ENCODE assay signal across 12 cellular contexts in the genomic region with DNA sequence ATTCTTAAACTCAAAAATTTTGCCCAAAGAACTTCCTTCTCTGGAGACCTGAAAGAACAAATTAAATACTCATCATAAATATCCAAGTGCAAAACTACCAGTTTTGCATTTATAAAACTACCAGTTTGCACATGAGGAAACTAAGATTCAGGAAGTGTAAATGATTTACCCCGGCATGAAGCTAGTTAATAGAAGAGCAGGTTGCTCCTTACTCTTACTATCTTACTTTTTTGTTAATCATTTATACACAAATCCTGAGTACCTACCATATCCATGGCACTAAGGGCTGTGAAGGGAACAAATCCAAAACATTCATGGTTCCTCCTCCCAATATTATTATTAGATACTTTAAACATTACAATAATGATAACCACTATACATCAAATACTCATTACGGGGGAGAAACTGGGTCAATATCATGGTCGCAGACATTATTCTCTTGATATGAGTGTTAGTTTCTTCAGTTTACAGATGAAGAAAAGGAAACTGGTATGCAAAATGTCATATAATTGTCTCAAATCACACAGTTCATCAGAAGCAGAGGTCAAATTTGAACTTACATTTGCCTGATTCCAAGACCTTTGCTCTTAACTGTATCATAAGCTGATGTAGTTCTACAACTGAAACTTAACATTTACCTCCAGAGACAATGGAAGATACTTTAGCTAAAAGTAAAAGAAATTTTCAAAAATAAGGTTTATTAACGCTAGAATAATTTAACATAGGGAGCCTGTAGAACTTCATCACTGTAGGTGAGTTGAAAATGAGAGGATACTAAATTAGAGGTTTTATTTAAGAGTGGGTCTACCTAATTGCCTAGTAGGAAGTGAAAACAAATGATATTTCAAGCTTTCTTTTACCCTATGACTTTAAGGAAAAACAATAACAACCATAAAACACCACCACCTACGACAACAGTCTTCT.
A peak's percentile ranks its signal among the peaks of the same experiment; 100 is the strongest.
DNase-seq lines count a peak whose midpoint lies in the region; ATAC-seq and TF ChIP-seq lines count a peak whose summit lies in the region.
"Had no signal": no experiment of that assay in that cellular context is flagged by ENCODE, and none has a peak within 500 bp of the region (broad histone marks: within the 10 kb centered on the region; RNA-seq: fewer than 3 reads in every experiment).

No MANE protein-coding gene starts in this region.

- TF ChIP-seq CTCF in chondrocyte (IDR thresholded peaks at IDR 0.05), result no peak

- no peak for ATAC-seq in activated T-cell treated with anti-CD3 and anti-CD28 coated beads, Interleukin-2, amount 50 U/mL, for 72 hours (replicated peaks in 1 of 2)
- no peak for ATAC-seq in activated T-cell treated with anti-CD3 and anti-CD28 coated beads, Interleukin-2, amount 50 U/mL, for 4 hours
- ATAC-seq in HG03342 (IDR thresholded peaks at IDR 0.05; ENCODE audit: unreplicated experiment) (peak; percentile 23), GM18858 (IDR thresholded peaks at IDR 0.05; ENCODE audit: unreplicated experiment) (no peak), GM21381 (IDR thresholded peaks at IDR 0.05; ENCODE audit: unreplicated experiment) (no peak)
- peak; percentile 37 to 55 for ATAC-seq in stimulated activated naive B cell treated with anti-CD40 and anti-IgM and Interleukin-4, amounts not matched to agents 10 μg/mL and 1 μg/mL and 100 μg/mL, for 72 hours (replicated peaks)

- H3K27me3 Mint-ChIP-seq in activated T-cell treated with anti-CD3 and anti-CD28 coated beads, Interleukin-2, amount 50 U/mL, for 72 hours (ENCODE audit: low read depth), result peaks cover 11% of the 10 kb centered on the region
- peaks cover 1% of the 10 kb centered on the region for H3K27me3 Mint-ChIP-seq in activated T-cell treated with anti-CD3 and anti-CD28 coated beads, Interleukin-2, amount 50 U/mL, for 4 hours (ENCODE audit: low read depth)
- H3K27me3 Mint-ChIP-seq in chondrocyte (ENCODE audit: low read depth), result no peaks in the 10 kb centered on the region
- H3K27me3 Mint-ChIP-seq in stimulated activated naive B cell treated with anti-CD40 and anti-IgM and Interleukin-4, amounts not matched to agents 10 μg/mL and 1 μg/mL and 100 μg/mL, for 72 hours, result no peaks in the 10 kb centered on the region

- H3K36me3 Mint-ChIP-seq in activated T-cell treated with anti-CD3 and anti-CD28 coated beads, Interleukin-2, amount 50 U/mL, for 72 hours (ENCODE audit: insufficient read depth in 2 of 2), result no peaks in the 10 kb centered on the region
- H3K36me3 Mint-ChIP-seq in activated T-cell treated with anti-CD3 and anti-CD28 coated beads, Interleukin-2, amount 50 U/mL, for 4 hours (ENCODE audit: insufficient read depth), result no peaks in the 10 kb centered on the region
- H3K36me3 Mint-ChIP-seq in chondrocyte (ENCODE audit: low read depth), result no peaks in the 10 kb centered on the region
- H3K36me3 Mint-ChIP-seq in stimulated activated naive B cell treated with anti-CD40 and anti-IgM and Interleukin-4, amounts not matched to agents 10 μg/mL and 1 μg/mL and 100 μg/mL, for 72 hours, result peaks cover 5 to 19% of the 10 kb centered on the region in 2 donors

- H3K9me3 Mint-ChIP-seq in activated T-cell treated with anti-CD3 and anti-CD28 coated beads, Interleukin-2, amount 50 U/mL, for 72 hours, result no peaks in the 10 kb centered on the region
- no peaks in the 10 kb centered on the region for H3K9me3 Mint-ChIP-seq in activated T-cell treated with anti-CD3 and anti-CD28 coated beads, Interleukin-2, amount 50 U/mL, for 4 hours
- no peaks in the 10 kb centered on the region for H3K9me3 Mint-ChIP-seq in chondrocyte (ENCODE audit: low read depth)
- H3K9me3 Mint-ChIP-seq in stimulated activated naive B cell treated with anti-CD40 and anti-IgM and Interleukin-4, amounts not matched to agents 10 μg/mL and 1 μg/mL and 100 μg/mL, for 72 hours, result peaks cover 6 to 17% of the 10 kb centered on the region in 2 donors

- H3K4me3 Mint-ChIP-seq in activated T-cell treated with anti-CD3 and anti-CD28 coated beads, Interleukin-2, amount 50 U/mL, for 72 hours, result peak overlapping the region; percentile 21 to 60
- H3K4me3 Mint-ChIP-seq in activated T-cell treated with anti-CD3 and anti-CD28 coated beads, Interleukin-2, amount 50 U/mL, for 4 hours, result no peak overlapping the region
- no peak overlapping the region for H3K4me3 Mint-ChIP-seq in chondrocyte (ENCODE audit: unreplicated experiment)
- peak overlapping the region; percentile 63 to 74 for H3K4me3 Mint-ChIP-seq in stimulated activated naive B cell treated with anti-CD40 and anti-IgM and Interleukin-4, amounts not matched to agents 10 μg/mL and 1 μg/mL and 100 μg/mL, for 72 hours
- H3K4me3 Mint-ChIP-seq: nephron progenitor cell had no signal

- H3K4me1 Mint-ChIP-seq in activated T-cell treated with anti-CD3 and anti-CD28 coated beads, Interleukin-2, amount 50 U/mL, for 72 hours (ENCODE audit: low read depth), result peaks cover 52% of the 10 kb centered on the region
- H3K4me1 Mint-ChIP-seq in activated T-cell treated with anti-CD3 and anti-CD28 coated beads, Interleukin-2, amount 50 U/mL, for 4 hours (ENCODE audit: low read depth), result peaks cover 52% of the 10 kb centered on the region
- H3K4me1 Mint-ChIP-seq in chondrocyte (ENCODE audit: low read depth), result peaks cover 66% of the 10 kb centered on the region
- peaks cover 49 to 88% of the 10 kb centered on the region in 2 donors for H3K4me1 Mint-ChIP-seq in stimulated activated naive B cell treated with anti-CD40 and anti-IgM and Interleukin-4, amounts not matched to agents 10 μg/mL and 1 μg/mL and 100 μg/mL, for 72 hours

- DNase-seq in activated T-cell treated with anti-CD3 and anti-CD28 coated beads, Interleukin-2, amount 50 U/mL, for 72 hours, result no peak
- no peak for DNase-seq in activated T-cell treated with anti-CD3 and anti-CD28 coated beads, Interleukin-2, amount 50 U/mL, for 4 hours
- no peak for DNase-seq in chondrocyte (ENCODE audit: low spot score)
- no peak for DNase-seq in stimulated activated naive B cell treated with anti-CD40 and anti-IgM and Interleukin-4, amounts not matched to agents 10 μg/mL and 1 μg/mL and 100 μg/mL, for 72 hours
- DNase-seq in NCI-H1930 (lab: John Stamatoyannopoulos, UW), result no peak
- DNase-seq: amniotic stem cell, DMS153, NCI-H345, nephron progenitor cell had no signal

- no peak overlapping the region for H3K27ac Mint-ChIP-seq in activated T-cell treated with anti-CD3 and anti-CD28 coated beads, Interleukin-2, amount 50 U/mL, for 72 hours
- H3K27ac Mint-ChIP-seq in chondrocyte (ENCODE audit: unreplicated experiment), result peak overlapping the region; percentile 71
- H3K27ac Mint-ChIP-seq in stimulated activated naive B cell treated with anti-CD40 and anti-IgM and Interleukin-4, amounts not matched to agents 10 μg/mL and 1 μg/mL and 100 μg/mL, for 72 hours, result peak overlapping the region; percentile 95
- H3K27ac Mint-ChIP-seq: nephron progenitor cell had no signal

Comparison
In these comparisons a context has a peak if more than half of its experiments do, and no peak if none do; other contexts are left out.
1. H3K4me3 Mint-ChIP-seq: peak in activated T-cell treated with anti-CD3 and anti-CD28 coated beads, Interleukin-2, amount 50 U/mL, for 72 hours (2 of 2) and stimulated activated naive B cell treated with anti-CD40 and anti-IgM and Interleukin-4, amounts not matched to agents 10 μg/mL and 1 μg/mL and 100 μg/mL, for 72 hours (2 of 2); none in activated T-cell treated with anti-CD3 and anti-CD28 coated beads, Interleukin-2, amount 50 U/mL, for 4 hours (single experiment) and chondrocyte (single experiment).
2. ATAC-seq: peak in HG03342 (single experiment) and stimulated activated naive B cell treated with anti-CD40 and anti-IgM and Interleukin-4, amounts not matched to agents 10 μg/mL and 1 μg/mL and 100 μg/mL, for 72 hours (2 of 2); none in activated T-cell treated with anti-CD3 and anti-CD28 coated beads, Interleukin-2, amount 50 U/mL, for 72 hours (0 of 2), activated T-cell treated with anti-CD3 and anti-CD28 coated beads, Interleukin-2, amount 50 U/mL, for 4 hours (0 of 2), GM18858 (single experiment) and GM21381 (single experiment).